In the genomic region with DNA sequence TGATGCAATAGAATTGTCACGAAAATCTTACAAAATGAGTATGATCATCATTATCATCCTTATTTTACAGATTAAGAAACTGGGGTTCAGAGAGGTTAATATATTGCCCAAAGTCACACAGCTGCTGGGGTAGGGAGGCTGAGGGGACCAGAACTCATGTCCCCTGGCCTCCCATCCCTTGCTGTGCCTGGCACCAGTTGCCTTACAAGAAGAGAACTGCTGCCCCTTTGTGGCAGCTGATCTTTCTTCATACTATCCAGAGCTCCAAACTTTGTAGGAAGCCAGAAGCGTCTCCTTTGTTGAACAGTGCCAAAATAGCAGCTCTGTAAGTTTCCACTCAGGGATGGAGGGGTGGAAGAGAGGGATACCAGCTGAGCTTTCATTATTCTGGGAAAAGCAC, we compare ENCODE assay signal across 10 cellular contexts.
DNase-seq lines count a peak whose midpoint lies in the region; ATAC-seq and TF ChIP-seq lines count a peak whose summit lies in the region.
"Had no signal": no experiment of that assay in that cellular context is flagged by ENCODE, and none has a peak within 500 bp of the region (broad histone marks: within the 10 kb centered on the region; RNA-seq: fewer than 3 reads in every experiment).

No MANE protein-coding gene starts in this region.

- TF ChIP-seq CTCF in VCaP (conservative IDR thresholded peaks at IDR 0.05): peak; percentile 48

- no peak for ATAC-seq in GM21576 (IDR thresholded peaks at IDR 0.05; ENCODE audit: unreplicated experiment)

- DNase-seq in GDM1 (lab: John Stamatoyannopoulos, UW) (peak; percentile 89), Kasumi-1 (lab: John Stamatoyannopoulos, UW) (peak; percentile 87 to 89), middle frontal gyrus (ENCODE audit: extremely low spot score, low spot score) (peak; percentile 25), AG08396 (ENCODE audit: low spot score) (no peak)
- DNase-seq in stimulated activated CD4-positive, alpha-beta T cell treated with anti-CD3 and anti-CD28 coated beads, Interleukin-4, amount 100 ng/mL, for 24 hours: no peak
- DNase-seq: activated CD8-positive, alpha-beta memory T cell treated with anti-CD3 and anti-CD28 coated beads, Interleukin-2, amount 50 U/mL, for 48 hours; NCI-H510A; T-helper 1 cell had no signal

- H3K27ac ChIP-seq in VCaP: no peak overlapping the region

Comparison
In these comparisons a context has a peak if more than half of its experiments do, and no peak if none do; other contexts are left out.
1. DNase-seq: peak in GDM1 (single experiment), Kasumi-1 (2 of 2) and middle frontal gyrus (single experiment); none in AG08396 (single experiment) and stimulated activated CD4-positive, alpha-beta T cell treated with anti-CD3 and anti-CD28 coated beads, Interleukin-4, amount 100 ng/mL, for 24 hours (single experiment).